Comparison of ENCODE assay signal across 1 cellular context in genomic region chr11:47858169-47858543, GRCh38.
TF ChIP-seq lines count a peak whose summit lies in the region.

No MANE protein-coding gene starts in this region.

TF ChIP-seq in GM23338, 12 proteins besides CTCF, POLR2A, EP300 and RAD21 (continued from another document):
- TF ChIP-seq ZNF462 (CRISPR knock-in tag; IDR thresholded peaks at IDR 0.05) (no peak), ZNF114 (CRISPR knock-in tag; IDR thresholded peaks at IDR 0.05) (no peak), ETS1 (IDR thresholded peaks at IDR 0.05) (no peak), STAT1 (IDR thresholded peaks at IDR 0.05; ENCODE audit: unreplicated experiment) (no peak), NANOG (IDR thresholded peaks at IDR 0.05; ENCODE audit: borderline replicate concordance) (no peak)
